19 cellular contexts compared by ENCODE assay signal in the genomic region with DNA sequence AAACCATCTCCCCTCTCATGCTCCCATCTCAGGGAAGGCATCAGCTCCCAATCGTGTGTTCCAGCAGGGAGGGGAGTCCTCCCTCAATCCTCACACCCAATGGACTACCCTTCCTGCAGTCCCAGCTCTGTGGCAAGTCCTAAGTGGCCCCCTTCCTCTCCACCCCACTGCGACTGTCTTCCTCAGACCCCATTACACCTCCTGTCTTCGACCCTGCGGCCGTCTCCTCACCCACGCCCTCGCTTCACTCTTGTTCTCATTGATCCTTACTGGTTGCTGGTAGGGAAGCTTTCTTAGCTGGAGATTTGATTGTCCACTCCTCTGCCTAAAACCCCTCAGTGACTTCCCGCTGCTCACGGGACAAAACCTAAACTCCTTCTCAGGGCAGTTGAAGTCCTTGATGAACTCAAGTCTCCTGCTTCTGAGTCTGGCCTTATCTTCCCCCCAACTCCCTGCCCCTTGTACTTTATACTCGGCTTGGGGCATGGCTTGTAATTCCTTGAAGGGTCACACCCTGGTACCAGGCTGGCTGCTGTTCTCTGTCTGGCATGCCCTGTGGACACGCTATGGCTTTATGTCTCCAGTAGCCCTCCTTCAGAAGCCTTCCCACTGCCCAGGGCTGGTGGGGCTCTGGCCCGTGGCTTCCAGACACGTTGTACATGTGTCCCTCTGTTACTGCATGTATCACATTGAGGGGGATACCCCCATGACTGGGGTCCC. TPM values are rescaled to one million over a fixed set of nuclear protein-coding genes. Genes with fewer than 3 reads are reported as not detected.
DNase-seq lines count a peak whose midpoint lies in the region; ATAC-seq and TF ChIP-seq lines count a peak whose summit lies in the region.
"Had no signal": no experiment of that assay in that cellular context is flagged by ENCODE, and none has a peak within 500 bp of the region (broad histone marks: within the 10 kb centered on the region; RNA-seq: fewer than 3 reads in every experiment).

No MANE protein-coding gene starts in this region.

- no peak for ATAC-seq in body of pancreas
- no peak for ATAC-seq in GM18519 (IDR thresholded peaks at IDR 0.05; ENCODE audit: low FRiP score, unreplicated experiment)
- no peak for ATAC-seq in gastroesophageal sphincter
- no peak for ATAC-seq in GM19328 (IDR thresholded peaks at IDR 0.05; ENCODE audit: unreplicated experiment)
- ATAC-seq: activated naive CD8-positive, alpha-beta T cell treated with anti-CD3 and anti-CD28 coated beads, Interleukin-2, amount 50 U/mL, for 24 hours; GM23338 had no signal

- TF ChIP-seq CTCF in WERI-Rb-1 (IDR thresholded peaks at IDR 0.05; ENCODE audit: low read depth, low read length) (no peak), body of pancreas (IDR thresholded peaks at IDR 0.05) (no peak), gastroesophageal sphincter (IDR thresholded peaks at IDR 0.05) (no peak)

- H3K4me3 ChIP-seq in WERI-Rb-1 (ENCODE audit: low read depth, low read length) (no peak overlapping the region), body of pancreas (no peak overlapping the region), gastroesophageal sphincter (no peak overlapping the region)
- H3K4me3 ChIP-seq: cardiac muscle cell, GM23338 had no signal

- WGBS in body of pancreas, 2 donors = 67 to 74% methylated on average over 13 of the region's 13 CpGs
- 64 to 78% methylated on average over 2 to 13 of the region's 13 CpGs for WGBS in gastroesophageal sphincter (ENCODE audit: low coverage in 1 of 2), 2 donors

- no peaks in the 10 kb centered on the region for H3K36me3 ChIP-seq in WERI-Rb-1
- no peaks in the 10 kb centered on the region for H3K36me3 ChIP-seq in body of pancreas (replicated peaks in 1 of 2; ENCODE audit: insufficient read depth in 1 of 2, low read depth in 2 of 2)
- H3K36me3 ChIP-seq in gastroesophageal sphincter = no peaks in the 10 kb centered on the region
- H3K36me3 ChIP-seq: cardiac muscle cell had no signal

- no peak for TF ChIP-seq POLR2A in body of pancreas (IDR thresholded peaks at IDR 0.05)
- TF ChIP-seq POLR2A in gastroesophageal sphincter (IDR thresholded peaks at IDR 0.05) = no peak

- TF ChIP-seq EP300 in gastroesophageal sphincter (IDR thresholded peaks at IDR 0.05) = no peak

- H3K4me1 ChIP-seq in body of pancreas (peaks cover 5% of the 10 kb centered on the region), gastroesophageal sphincter (no peaks in the 10 kb centered on the region)

- no peak overlapping the region for H3K27ac ChIP-seq in WERI-Rb-1
- H3K27ac ChIP-seq in body of pancreas = no peak overlapping the region
- H3K27ac ChIP-seq in gastroesophageal sphincter = no peak overlapping the region
- H3K27ac ChIP-seq: cardiac muscle cell had no signal

- no peaks in the 10 kb centered on the region for H3K27me3 ChIP-seq in WERI-Rb-1 (ENCODE audit: insufficient read depth, low read depth, severe bottlenecking)
- no peaks in the 10 kb centered on the region for H3K27me3 ChIP-seq in body of pancreas
- H3K27me3 ChIP-seq in gastroesophageal sphincter = no peaks in the 10 kb centered on the region
- H3K27me3 ChIP-seq: cardiac muscle cell had no signal

- intact Hi-C loops in body of pancreas (cut with DNase I) (no loop called here), posterior vena cava (cut with DNase I) (loop anchor here in 1 of 2 donors (10.0 kb wide), 1 partner anchor 51 kb away; a partner anchor contains a TSS)

- H3K9me3 ChIP-seq in WERI-Rb-1 (ENCODE audit: severe bottlenecking) (no peaks in the 10 kb centered on the region), body of pancreas (no peaks in the 10 kb centered on the region), gastroesophageal sphincter (no peaks in the 10 kb centered on the region)

- DNase-seq in WERI-Rb-1 (peak; percentile 4), body of pancreas (peak; percentile 1 to 5 (median 4)), islet precursor cell (peak; percentile 48), posterior vena cava (ENCODE audit: low spot score) (peak; percentile 68), cortex of kidney (lab: John Stamatoyannopoulos, UW) (no peak)
- DNase-seq: activated CD4-positive, alpha-beta T cell treated with anti-CD3 and anti-CD28 coated beads for 1 hour; activated naive CD8-positive, alpha-beta T cell treated with anti-CD3 and anti-CD28 coated beads, Interleukin-2, amount 50 U/mL, for 24 hours; effector memory CD4-positive, alpha-beta T cell; NCI-H2171; stimulated activated CD8-positive, alpha-beta memory T cell treated with anti-CD3 and anti-CD28 coated beads, Interleukin-4, amount 100 ng/mL, for 48 hours had no signal

RNA-seq across cellular contexts. Expression of a gene that starts 2.3 kb away (rescaled TPM):
- total RNA-seq in body of pancreas (1 to 10 TPM in 1 of 2 donors, not detected in 1; 4.2 TPM), posterior vena cava (not detected), gastroesophageal sphincter (under 1 TPM in 1 of 4 donors, not detected in 3; 0.12 TPM)
- total RNA-seq: cardiac muscle cell, GM23338, HT1080, omental fat pad, SK-MEL-5, skeletal muscle tissue had no signal

RNA-seq across cellular contexts. Expression of a gene that starts 25.2 kb away (rescaled TPM):
- total RNA-seq in body of pancreas = 10 to 100 TPM; 68.5 to 73.8 TPM
- 10 to 100 TPM; 35.1 to 52.2 TPM for total RNA-seq in posterior vena cava
- 10 to 100 TPM; 70.1 to 90.9 (median 80.1) TPM for total RNA-seq in gastroesophageal sphincter

RNA-seq across cellular contexts. Expression of a gene that starts 54.0 kb away (rescaled TPM):
- total RNA-seq in body of pancreas = 1 to 10 TPM in 1 of 2 donors, not detected in 1; 1.8 TPM
- 10 to 100 TPM; 16.7 to 25.4 TPM for total RNA-seq in posterior vena cava
- 1 to 10 TPM; 2.7 to 9.2 (median 6.3) TPM for total RNA-seq in gastroesophageal sphincter
- total RNA-seq: HT1080, SK-MEL-5 had no signal
